8 cellular contexts compared by ENCODE assay signal in the genomic region with DNA sequence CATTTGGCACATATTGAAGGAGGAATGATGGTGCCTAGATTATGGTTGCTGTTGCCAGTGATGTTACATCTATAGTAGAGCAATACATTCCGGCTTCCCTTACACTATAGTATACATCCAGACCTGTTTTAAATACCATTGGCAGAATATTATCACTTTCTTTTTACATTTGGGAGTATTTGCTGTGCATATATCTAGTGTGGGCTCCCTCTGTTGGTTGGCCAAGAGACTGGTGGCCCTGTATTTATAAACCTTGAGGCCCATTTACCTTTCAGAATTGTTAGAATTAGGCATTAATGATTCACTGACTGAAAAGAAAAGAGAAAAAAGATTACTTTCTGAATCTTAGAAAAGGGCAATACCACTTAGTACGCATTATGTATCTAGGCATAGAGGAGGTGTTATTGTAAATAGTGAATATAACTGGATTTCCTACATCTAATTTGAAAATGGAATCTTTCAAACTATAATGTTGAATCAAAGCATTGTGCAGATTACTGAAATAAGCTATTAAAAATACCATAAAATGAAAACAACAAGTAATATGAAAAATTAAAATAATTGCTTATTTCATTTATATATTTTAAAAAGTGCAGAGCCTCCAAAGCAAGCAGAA.
DNase-seq lines count a peak whose midpoint lies in the region; ATAC-seq and TF ChIP-seq lines count a peak whose summit lies in the region.

No MANE protein-coding gene starts in this region.

- H3K4me3 Mint-ChIP-seq in progenitor cell of endocrine pancreas (ENCODE audit: low read depth) = no peak overlapping the region
- no peak overlapping the region for H3K4me3 Mint-ChIP-seq in natural killer cell treated with Interleukin-12 subunit alpha and Interleukin-12 subunit beta and Interleukin-15 and Interleukin-18, amount 100 ng/mL, for 72 hours

- no peak overlapping the region for H3K27ac Mint-ChIP-seq in progenitor cell of endocrine pancreas
- H3K27ac Mint-ChIP-seq in natural killer cell treated with Interleukin-12 subunit alpha and Interleukin-12 subunit beta and Interleukin-15 and Interleukin-18, amount 100 ng/mL, for 72 hours = no peak overlapping the region

- no peaks in the 10 kb centered on the region for H3K36me3 Mint-ChIP-seq in progenitor cell of endocrine pancreas (ENCODE audit: insufficient read depth)
- no peaks in the 10 kb centered on the region for H3K36me3 Mint-ChIP-seq in natural killer cell treated with Interleukin-12 subunit alpha and Interleukin-12 subunit beta and Interleukin-15 and Interleukin-18, amount 100 ng/mL, for 72 hours

- peak; percentile 79 for ATAC-seq in GM18907 (IDR thresholded peaks at IDR 0.05; ENCODE audit: unreplicated experiment)
- ATAC-seq in natural killer cell treated with Interleukin-12 subunit alpha and Interleukin-12 subunit beta and Interleukin-15 and Interleukin-18, amount 100 ng/mL, for 72 hours = no peak

- no peak overlapping the region for H3K4me3 ChIP-seq in AG04449 (ENCODE audit: low read depth, low read length)
- no peak overlapping the region for H3K4me3 ChIP-seq in Jurkat, Clone E6-1 (ENCODE audit: low read length)

- H3K27me3 Mint-ChIP-seq in progenitor cell of endocrine pancreas = no peaks in the 10 kb centered on the region
- H3K27me3 Mint-ChIP-seq in natural killer cell treated with Interleukin-12 subunit alpha and Interleukin-12 subunit beta and Interleukin-15 and Interleukin-18, amount 100 ng/mL, for 72 hours = no peaks in the 10 kb centered on the region

- TF ChIP-seq CTCF in AG04449 (IDR thresholded peaks at IDR 0.05; ENCODE audit: insufficient read depth, low read length, missing control alignments) (peak; percentile 49), progenitor cell of endocrine pancreas (IDR thresholded peaks at IDR 0.05; ENCODE audit: unreplicated experiment) (peak; percentile 67)

- H3K4me1 Mint-ChIP-seq in progenitor cell of endocrine pancreas (ENCODE audit: low read depth) = no peaks in the 10 kb centered on the region
- no peaks in the 10 kb centered on the region for H3K4me1 Mint-ChIP-seq in natural killer cell treated with Interleukin-12 subunit alpha and Interleukin-12 subunit beta and Interleukin-15 and Interleukin-18, amount 100 ng/mL, for 72 hours (ENCODE audit: low read depth in 2 of 2)

- H3K9me3 Mint-ChIP-seq in progenitor cell of endocrine pancreas (ENCODE audit: low read depth) = no peaks in the 10 kb centered on the region
- H3K9me3 Mint-ChIP-seq in natural killer cell treated with Interleukin-12 subunit alpha and Interleukin-12 subunit beta and Interleukin-15 and Interleukin-18, amount 100 ng/mL, for 72 hours = no peaks in the 10 kb centered on the region

- CTCF ChIA-PET in AG04449 (lab: Yijun Ruan, JAX) = interaction anchor here (0.9 to 5.2 kb wide), 15 partner anchors 10 to 851 kb away, joined by 3 to 55 read pairs (median 6); no protein-coding TSS in a partner anchor

- POLR2A ChIA-PET in AG04449 (lab: Yijun Ruan, JAX) = no interaction called here

- no peak for DNase-seq in AG04449 (ENCODE audit: low read depth, low spot score)
- peak; percentile 4 for DNase-seq in Jurkat, Clone E6-1 (ENCODE audit: low read depth, low spot score)
- peak; percentile 2 for DNase-seq in cerebellum (ENCODE audit: low spot score)
- no peak for DNase-seq in progenitor cell of endocrine pancreas (ENCODE audit: low spot score, unreplicated experiment)
- no peak for DNase-seq in natural killer cell treated with Interleukin-12 subunit alpha and Interleukin-12 subunit beta and Interleukin-15 and Interleukin-18, amount 100 ng/mL, for 72 hours (ENCODE audit: low spot score)
- DNase-seq in islet precursor cell = no peak
- no peak for DNase-seq in activated effector memory CD4-positive, alpha-beta T cell treated with Interleukin-2 at 50 U/mL for 16 hours

Comparison
In these comparisons a context has a peak if more than half of its experiments do, and no peak if none do; other contexts are left out.
1. DNase-seq: peak in Jurkat, Clone E6-1 (single experiment) and cerebellum (single experiment); none in AG04449 (single experiment), progenitor cell of endocrine pancreas (single experiment), natural killer cell treated with Interleukin-12 subunit alpha and Interleukin-12 subunit beta and Interleukin-15 and Interleukin-18, amount 100 ng/mL, for 72 hours (single experiment), islet precursor cell (single experiment) and activated effector memory CD4-positive, alpha-beta T cell treated with Interleukin-2 at 50 U/mL for 16 hours (single experiment).